In genomic region chr5:176660860-176661641, GRCh38 we compare ENCODE assay signal across 1 cellular context.
TF ChIP-seq lines count a peak whose summit lies in the region.

No MANE protein-coding gene starts in this region.

TF ChIP-seq in HepG2, 621 proteins besides CTCF, POLR2A, EP300 and RAD21 (continues in another document):
- TF ChIP-seq HCFC1 (IDR thresholded peaks at IDR 0.05; ENCODE audit: low read depth, low read length), result no peak
- no peak for TF ChIP-seq PCBP1 (IDR thresholded peaks at IDR 0.05; ENCODE audit: borderline replicate concordance, low read depth, low read length)
- peak; percentile 56; the same call in 1 of the 2 replicates for TF ChIP-seq LBX2 (CRISPR knock-in tag; IDR thresholded peaks at IDR 0.05; ENCODE audit: borderline replicate concordance)
- TF ChIP-seq HNRNPH1 (optimal IDR thresholded peaks at IDR 0.05; ENCODE audit: low read depth, low read length), result no peak
- TF ChIP-seq ZBTB8A (CRISPR knock-in tag; IDR thresholded peaks at IDR 0.05; ENCODE audit: borderline replicate concordance, low read depth), result no peak
- TF ChIP-seq HNRNPL (IDR thresholded peaks at IDR 0.05; ENCODE audit: low read depth, low read length), result 0 out of 2 replicates have a peak, but pooled peaks have one; percentile 24
- no peak for TF ChIP-seq MEIS2 (CRISPR knock-in tag; IDR thresholded peaks at IDR 0.05)
- TF ChIP-seq, protein P1, sequence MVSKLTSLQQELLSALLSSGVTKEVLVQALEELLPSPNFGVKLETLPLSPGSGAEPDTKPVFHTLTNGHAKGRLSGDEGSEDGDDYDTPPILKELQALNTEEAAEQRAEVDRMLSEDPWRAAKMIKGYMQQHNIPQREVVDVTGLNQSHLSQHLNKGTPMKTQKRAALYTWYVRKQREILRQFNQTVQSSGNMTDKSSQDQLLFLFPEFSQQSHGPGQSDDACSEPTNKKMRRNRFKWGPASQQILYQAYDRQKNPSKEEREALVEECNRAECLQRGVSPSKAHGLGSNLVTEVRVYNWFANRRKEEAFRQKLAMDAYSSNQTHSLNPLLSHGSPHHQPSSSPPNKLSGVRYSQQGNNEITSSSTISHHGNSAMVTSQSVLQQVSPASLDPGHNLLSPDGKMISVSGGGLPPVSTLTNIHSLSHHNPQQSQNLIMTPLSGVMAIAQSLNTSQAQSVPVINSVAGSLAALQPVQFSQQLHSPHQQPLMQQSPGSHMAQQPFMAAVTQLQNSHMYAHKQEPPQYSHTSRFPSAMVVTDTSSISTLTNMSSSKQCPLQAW (CRISPR knock-in tag; IDR thresholded peaks at IDR 0.05), result no peak
- peak; percentile 27; the same call in 1 of the 2 replicates for TF ChIP-seq ZNF510 (CRISPR knock-in tag; IDR thresholded peaks at IDR 0.05; ENCODE audit: low read depth)
- TF ChIP-seq PRMT3 (CRISPR knock-in tag; IDR thresholded peaks at IDR 0.05; ENCODE audit: borderline replicate concordance, low read depth), result no peak
- no peak for TF ChIP-seq FOSL1 (CRISPR knock-in tag; IDR thresholded peaks at IDR 0.05; ENCODE audit: borderline replicate concordance)
- 0 out of 2 replicates have a peak, but pooled peaks have one; percentile 70 for TF ChIP-seq BORCS8-MEF2B (CRISPR knock-in tag; IDR thresholded peaks at IDR 0.05)
- TF ChIP-seq, protein P2, sequence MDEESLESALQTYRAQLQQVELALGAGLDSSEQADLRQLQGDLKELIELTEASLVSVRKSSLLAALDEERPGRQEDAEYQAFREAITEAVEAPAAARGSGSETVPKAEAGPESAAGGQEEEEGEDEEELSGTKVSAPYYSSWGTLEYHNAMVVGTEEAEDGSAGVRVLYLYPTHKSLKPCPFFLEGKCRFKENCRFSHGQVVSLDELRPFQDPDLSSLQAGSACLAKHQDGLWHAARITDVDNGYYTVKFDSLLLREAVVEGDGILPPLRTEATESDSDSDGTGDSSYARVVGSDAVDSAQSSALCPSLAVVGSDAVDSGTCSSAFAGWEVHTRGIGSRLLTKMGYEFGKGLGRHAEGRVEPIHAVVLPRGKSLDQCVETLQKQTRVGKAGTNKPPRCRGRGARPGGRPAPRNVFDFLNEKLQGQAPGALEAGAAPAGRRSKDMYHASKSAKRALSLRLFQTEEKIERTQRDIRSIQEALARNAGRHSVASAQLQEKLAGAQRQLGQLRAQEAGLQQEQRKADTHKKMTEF (CRISPR knock-in tag; IDR thresholded peaks at IDR 0.05), result 0 out of 2 replicates have a peak, but pooled peaks have one; percentile 41
- no peak for TF ChIP-seq ZNF839 (CRISPR knock-in tag; IDR thresholded peaks at IDR 0.05; ENCODE audit: borderline replicate concordance)
- no peak for TF ChIP-seq KLF11 (CRISPR knock-in tag; IDR thresholded peaks at IDR 0.05)
- peak; percentile 46; the same call in 1 of the 2 replicates for TF ChIP-seq SALL1 (CRISPR knock-in tag; IDR thresholded peaks at IDR 0.05)
- TF ChIP-seq ZFP82 (CRISPR knock-in tag; IDR thresholded peaks at IDR 0.05; ENCODE audit: borderline replicate concordance), result no peak
- TF ChIP-seq ZNF276 (CRISPR knock-in tag; IDR thresholded peaks at IDR 0.05; ENCODE audit: low read depth), result no peak
- no peak for TF ChIP-seq SP2 (CRISPR knock-in tag; IDR thresholded peaks at IDR 0.05)
- TF ChIP-seq ZBTB7B (CRISPR knock-in tag; IDR thresholded peaks at IDR 0.05), result peak; percentile 66; the same call in 1 of the 2 replicates
- TF ChIP-seq ZBTB38 (CRISPR knock-in tag; IDR thresholded peaks at IDR 0.05), result no peak
- TF ChIP-seq ZMYM2 (CRISPR knock-in tag; IDR thresholded peaks at IDR 0.05), result no peak
- no peak for TF ChIP-seq U2AF1 (optimal IDR thresholded peaks at IDR 0.05; ENCODE audit: low read depth, low read length)
- TF ChIP-seq ZNF850 (CRISPR knock-in tag; conservative IDR thresholded peaks at IDR 0.05), result no peak
- TF ChIP-seq, protein P3, sequence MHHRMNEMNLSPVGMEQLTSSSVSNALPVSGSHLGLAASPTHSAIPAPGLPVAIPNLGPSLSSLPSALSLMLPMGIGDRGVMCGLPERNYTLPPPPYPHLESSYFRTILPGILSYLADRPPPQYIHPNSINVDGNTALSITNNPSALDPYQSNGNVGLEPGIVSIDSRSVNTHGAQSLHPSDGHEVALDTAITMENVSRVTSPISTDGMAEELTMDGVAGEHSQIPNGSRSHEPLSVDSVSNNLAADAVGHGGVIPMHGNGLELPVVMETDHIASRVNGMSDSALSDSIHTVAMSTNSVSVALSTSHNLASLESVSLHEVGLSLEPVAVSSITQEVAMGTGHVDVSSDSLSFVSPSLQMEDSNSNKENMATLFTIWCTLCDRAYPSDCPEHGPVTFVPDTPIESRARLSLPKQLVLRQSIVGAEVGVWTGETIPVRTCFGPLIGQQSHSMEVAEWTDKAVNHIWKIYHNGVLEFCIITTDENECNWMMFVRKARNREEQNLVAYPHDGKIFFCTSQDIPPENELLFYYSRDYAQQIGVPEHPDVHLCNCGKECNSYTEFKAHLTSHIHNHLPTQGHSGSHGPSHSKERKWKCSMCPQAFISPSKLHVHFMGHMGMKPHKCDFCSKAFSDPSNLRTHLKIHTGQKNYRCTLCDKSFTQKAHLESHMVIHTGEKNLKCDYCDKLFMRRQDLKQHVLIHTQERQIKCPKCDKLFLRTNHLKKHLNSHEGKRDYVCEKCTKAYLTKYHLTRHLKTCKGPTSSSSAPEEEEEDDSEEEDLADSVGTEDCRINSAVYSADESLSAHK (CRISPR knock-in tag; IDR thresholded peaks at IDR 0.05; ENCODE audit: borderline replicate concordance), result 0 out of 2 replicates have a peak, but pooled peaks have one; percentile 86
- TF ChIP-seq, protein P4, sequence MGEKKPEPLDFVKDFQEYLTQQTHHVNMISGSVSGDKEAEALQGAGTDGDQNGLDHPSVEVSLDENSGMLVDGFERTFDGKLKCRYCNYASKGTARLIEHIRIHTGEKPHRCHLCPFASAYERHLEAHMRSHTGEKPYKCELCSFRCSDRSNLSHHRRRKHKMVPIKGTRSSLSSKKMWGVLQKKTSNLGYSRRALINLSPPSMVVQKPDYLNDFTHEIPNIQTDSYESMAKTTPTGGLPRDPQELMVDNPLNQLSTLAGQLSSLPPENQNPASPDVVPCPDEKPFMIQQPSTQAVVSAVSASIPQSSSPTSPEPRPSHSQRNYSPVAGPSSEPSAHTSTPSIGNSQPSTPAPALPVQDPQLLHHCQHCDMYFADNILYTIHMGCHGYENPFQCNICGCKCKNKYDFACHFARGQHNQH (CRISPR knock-in tag; IDR thresholded peaks at IDR 0.05), result 0 out of 2 replicates have a peak, but pooled peaks have one; percentile 44
- TF ChIP-seq ZNF543 (CRISPR knock-in tag; IDR thresholded peaks at IDR 0.05), result no peak
- TF ChIP-seq, protein P5, sequence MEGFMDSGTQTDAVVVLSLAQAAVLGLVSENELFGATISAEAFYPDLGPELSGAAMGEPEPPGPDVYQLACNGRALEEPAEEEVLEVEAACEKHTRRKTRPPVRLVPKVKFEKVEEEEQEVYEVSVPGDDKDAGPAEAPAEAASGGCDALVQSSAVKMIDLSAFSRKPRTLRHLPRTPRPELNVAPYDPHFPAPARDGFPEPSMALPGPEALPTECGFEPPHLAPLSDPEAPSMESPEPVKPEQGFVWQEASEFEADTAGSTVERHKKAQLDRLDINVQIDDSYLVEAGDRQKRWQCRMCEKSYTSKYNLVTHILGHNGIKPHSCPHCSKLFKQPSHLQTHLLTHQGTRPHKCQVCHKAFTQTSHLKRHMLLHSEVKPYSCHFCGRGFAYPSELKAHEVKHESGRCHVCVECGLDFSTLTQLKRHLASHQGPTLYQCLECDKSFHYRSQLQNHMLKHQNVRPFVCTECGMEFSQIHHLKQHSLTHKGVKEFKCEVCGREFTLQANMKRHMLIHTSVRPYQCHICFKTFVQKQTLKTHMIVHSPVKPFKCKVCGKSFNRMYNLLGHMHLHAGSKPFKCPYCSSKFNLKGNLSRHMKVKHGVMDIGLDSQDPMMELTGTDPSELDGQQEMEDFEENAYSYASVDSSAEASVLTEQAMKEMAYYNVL (CRISPR knock-in tag; IDR thresholded peaks at IDR 0.05; ENCODE audit: borderline replicate concordance), result no peak
- no peak for TF ChIP-seq ZNF607 (CRISPR knock-in tag; IDR thresholded peaks at IDR 0.05; ENCODE audit: borderline replicate concordance)
- TF ChIP-seq GABPB1 (CRISPR knock-in tag; IDR thresholded peaks at IDR 0.05), result peak; percentile 50; the same call in 1 of the 2 replicates
- TF ChIP-seq CAMTA2 (CRISPR knock-in tag; IDR thresholded peaks at IDR 0.05; ENCODE audit: borderline replicate concordance), result no peak
- TF ChIP-seq MXI1 (IDR thresholded peaks at IDR 0.05; ENCODE audit: borderline replicate concordance, low read depth, low read length), result no peak
- 0 out of 2 replicates have a peak, but pooled peaks have one; percentile 24 for TF ChIP-seq ZNF598 (CRISPR knock-in tag; IDR thresholded peaks at IDR 0.05; ENCODE audit: borderline replicate concordance)
- TF ChIP-seq FOXK1 (CRISPR knock-in tag; IDR thresholded peaks at IDR 0.05; ENCODE audit: borderline replicate concordance, low read depth), result peak; percentile 42; the same call in 1 of the 2 replicates
- TF ChIP-seq, protein P6, sequence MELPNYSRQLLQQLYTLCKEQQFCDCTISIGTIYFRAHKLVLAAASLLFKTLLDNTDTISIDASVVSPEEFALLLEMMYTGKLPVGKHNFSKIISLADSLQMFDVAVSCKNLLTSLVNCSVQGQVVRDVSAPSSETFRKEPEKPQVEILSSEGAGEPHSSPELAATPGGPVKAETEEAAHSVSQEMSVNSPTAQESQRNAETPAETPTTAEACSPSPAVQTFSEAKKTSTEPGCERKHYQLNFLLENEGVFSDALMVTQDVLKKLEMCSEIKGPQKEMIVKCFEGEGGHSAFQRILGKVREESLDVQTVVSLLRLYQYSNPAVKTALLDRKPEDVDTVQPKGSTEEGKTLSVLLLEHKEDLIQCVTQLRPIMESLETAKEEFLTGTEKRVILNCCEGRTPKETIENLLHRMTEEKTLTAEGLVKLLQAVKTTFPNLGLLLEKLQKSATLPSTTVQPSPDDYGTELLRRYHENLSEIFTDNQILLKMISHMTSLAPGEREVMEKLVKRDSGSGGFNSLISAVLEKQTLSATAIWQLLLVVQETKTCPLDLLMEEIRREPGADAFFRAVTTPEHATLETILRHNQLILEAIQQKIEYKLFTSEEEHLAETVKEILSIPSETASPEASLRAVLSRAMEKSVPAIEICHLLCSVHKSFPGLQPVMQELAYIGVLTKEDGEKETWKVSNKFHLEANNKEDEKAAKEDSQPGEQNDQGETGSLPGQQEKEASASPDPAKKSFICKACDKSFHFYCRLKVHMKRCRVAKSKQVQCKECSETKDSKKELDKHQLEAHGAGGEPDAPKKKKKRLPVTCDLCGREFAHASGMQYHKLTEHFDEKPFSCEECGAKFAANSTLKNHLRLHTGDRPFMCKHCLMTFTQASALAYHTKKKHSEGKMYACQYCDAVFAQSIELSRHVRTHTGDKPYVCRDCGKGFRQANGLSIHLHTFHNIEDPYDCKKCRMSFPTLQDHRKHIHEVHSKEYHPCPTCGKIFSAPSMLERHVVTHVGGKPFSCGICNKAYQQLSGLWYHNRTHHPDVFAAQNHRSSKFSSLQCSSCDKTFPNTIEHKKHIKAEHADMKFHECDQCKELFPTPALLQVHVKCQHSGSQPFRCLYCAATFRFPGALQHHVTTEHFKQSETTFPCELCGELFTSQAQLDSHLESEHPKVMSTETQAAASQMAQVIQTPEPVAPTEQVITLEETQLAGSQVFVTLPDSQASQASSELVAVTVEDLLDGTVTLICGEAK (IDR thresholded peaks at IDR 0.05), result peak; percentile 75
- TF ChIP-seq, protein P6 (CRISPR knock-in tag; IDR thresholded peaks at IDR 0.05), result no peak
- TF ChIP-seq ZNF232 (CRISPR knock-in tag; IDR thresholded peaks at IDR 0.05; ENCODE audit: borderline replicate concordance), result no peak
- TF ChIP-seq ESRRA (CRISPR knock-in tag; IDR thresholded peaks at IDR 0.05; ENCODE audit: low read depth), result no peak
- no peak for TF ChIP-seq ZNF562 (CRISPR knock-in tag; IDR thresholded peaks at IDR 0.05; ENCODE audit: borderline replicate concordance)
